ENCODE assay signal across 8 cellular contexts in the genomic region with DNA sequence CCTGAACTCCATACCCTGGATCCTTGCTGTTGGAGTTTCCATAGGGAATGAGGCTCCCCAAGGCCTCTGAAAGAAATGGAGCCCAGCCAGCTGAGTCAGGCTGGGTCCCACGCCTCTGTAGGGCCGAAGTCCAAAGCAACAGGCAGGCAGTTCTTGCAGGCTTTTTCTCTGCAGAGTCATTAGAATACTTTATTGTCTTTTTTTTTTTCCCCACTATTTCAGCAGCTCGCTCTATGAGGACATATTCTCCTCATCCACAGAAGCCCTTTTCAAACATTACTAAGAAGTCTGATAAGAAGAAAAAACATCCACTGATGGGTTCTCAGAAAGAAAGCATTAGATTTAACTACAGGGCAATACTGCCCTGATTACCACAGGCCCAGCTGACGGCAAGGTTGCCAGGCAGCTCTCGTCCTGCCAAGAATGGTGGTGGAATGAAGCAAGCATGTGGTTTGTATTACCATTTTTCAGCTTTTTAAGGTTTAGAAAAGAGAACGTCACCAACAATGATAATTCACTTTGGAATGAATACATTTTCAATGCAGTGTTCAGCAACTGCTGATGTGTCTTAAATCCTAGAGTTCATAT.
DNase-seq lines count a peak whose midpoint lies in the region; ATAC-seq and TF ChIP-seq lines count a peak whose summit lies in the region.

No MANE protein-coding gene starts in this region.

- H3K9me3 Mint-ChIP-seq in progenitor cell of endocrine pancreas (ENCODE audit: low read depth) = no peaks in the 10 kb centered on the region

- peak overlapping the region; percentile 83 for H3K27ac Mint-ChIP-seq in progenitor cell of endocrine pancreas

- DNase-seq in ELR (ENCODE audit: low read depth) = peak; percentile 85
- DNase-seq in SW480 (ENCODE audit: low spot score) = peak; percentile 32
- DNase-seq in head of caudate nucleus = peak in 26 of 42 donors; percentile 3 to 70 (median 34)
- no peak for DNase-seq in progenitor cell of endocrine pancreas (ENCODE audit: low spot score, unreplicated experiment)
- no peak for DNase-seq in NCI-H2029 (lab: John Stamatoyannopoulos, UW)
- DNase-seq in activated naive CD4-positive, alpha-beta T cell treated with Interleukin-2 at 50 U/mL for 16 hours = no peak
- DNase-seq in NK-92 (lab: John Stamatoyannopoulos, UW; ENCODE audit: unreplicated experiment) = no peak

- peaks cover 22% of the 10 kb centered on the region for H3K4me1 Mint-ChIP-seq in progenitor cell of endocrine pancreas (ENCODE audit: low read depth)

- H3K4me3 Mint-ChIP-seq in progenitor cell of endocrine pancreas (ENCODE audit: low read depth) = no peak overlapping the region

- no peak for TF ChIP-seq CTCF in progenitor cell of endocrine pancreas (IDR thresholded peaks at IDR 0.05; ENCODE audit: unreplicated experiment)

- intact Hi-C loops in head of caudate nucleus (cut with DNase I) = no loop called here

- H3K36me3 Mint-ChIP-seq in progenitor cell of endocrine pancreas (ENCODE audit: insufficient read depth) = no peaks in the 10 kb centered on the region

- ATAC-seq in HG03520 (IDR thresholded peaks at IDR 0.05; ENCODE audit: unreplicated experiment) = no peak

- no peaks in the 10 kb centered on the region for H3K27me3 Mint-ChIP-seq in progenitor cell of endocrine pancreas

Comparison
In these comparisons a context has a peak if more than half of its experiments do, and no peak if none do; other contexts are left out.
1. DNase-seq: peak in ELR (single experiment), SW480 (single experiment) and head of caudate nucleus (26 of 42); none in progenitor cell of endocrine pancreas (single experiment), NCI-H2029 (single experiment), activated naive CD4-positive, alpha-beta T cell treated with Interleukin-2 at 50 U/mL for 16 hours (single experiment) and NK-92 (single experiment).